In the genomic region with DNA sequence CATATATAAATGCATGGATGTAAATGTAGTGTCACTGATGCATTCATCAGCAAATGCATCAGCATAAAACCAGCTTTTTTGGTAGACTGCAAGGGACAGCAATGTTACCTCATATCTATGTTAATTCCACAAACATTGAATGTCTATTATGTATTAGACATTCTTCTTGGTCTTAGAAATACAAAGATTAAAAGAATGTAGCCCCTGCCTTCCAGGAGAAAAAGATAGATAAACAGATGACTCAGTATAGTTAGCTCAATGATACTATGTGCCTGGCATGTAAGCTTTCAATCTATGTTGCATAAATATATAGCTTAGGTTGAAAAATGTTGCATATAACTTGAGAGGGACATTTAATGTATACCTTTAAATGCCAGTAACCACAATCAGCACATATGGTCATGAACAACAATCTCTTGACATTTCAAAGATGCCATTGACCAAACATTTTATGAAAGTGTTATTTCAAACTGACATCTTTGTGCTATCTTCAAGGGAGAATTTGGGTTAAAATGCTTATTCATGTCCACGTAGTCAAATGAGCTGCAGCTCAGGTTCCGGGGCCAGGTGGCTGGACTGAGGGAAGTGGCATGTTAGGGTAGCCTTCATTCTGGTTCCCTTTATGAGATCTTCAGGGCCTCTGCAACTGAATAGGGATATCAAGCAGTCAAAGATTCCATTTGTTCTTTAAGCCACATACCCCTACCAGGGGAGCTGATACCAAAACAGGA, we compare ENCODE assay signal across 22 cellular contexts. TPM values are rescaled to one million over a fixed set of nuclear protein-coding genes. Genes with fewer than 3 reads are reported as not detected.
DNase-seq lines count a peak whose midpoint lies in the region; ATAC-seq and TF ChIP-seq lines count a peak whose summit lies in the region.
"Had no signal": no experiment of that assay in that cellular context is flagged by ENCODE, and none has a peak within 500 bp of the region (broad histone marks: within the 10 kb centered on the region; RNA-seq: fewer than 3 reads in every experiment).

No MANE protein-coding gene starts in this region.

- DNase-seq in AG08396 (ENCODE audit: low spot score) (peak; percentile 28), PC-3 (peak; percentile 77), caudate nucleus (lab: John Stamatoyannopoulos, UW) (no peak), iris pigment epithelial cell (ENCODE audit: low read depth) (peak; percentile 86), NCI-H510A (lab: John Stamatoyannopoulos, UW) (no peak), NOMO-1 treated with dmso at 0.1 percent for 144 hours (lab: John Stamatoyannopoulos, UW; ENCODE audit: unreplicated experiment) (no peak)
- DNase-seq in effector memory CD4-positive, alpha-beta T cell, result no peak
- DNase-seq in activated naive CD8-positive, alpha-beta T cell treated with anti-CD3 and anti-CD28 coated beads, Interleukin-2, amount 50 U/mL, for 24 hours, result no peak
- DNase-seq: activated CD4-positive, CD25-positive, alpha-beta regulatory T cell treated with anti-CD3 and anti-CD28 coated beads, Interleukin-2, amount 50 U/mL, for 72 hours; activated gamma-delta T cell; COR-L47; midbrain; NCI-H1092 treated with DMSO at 0.1 percent for 48 hours; NCI-H526 treated with DMSO at 0.1 percent for 48 hours; stimulated activated naive CD8-positive, alpha-beta T cell treated with anti-CD3 and anti-CD28 coated beads, Interleukin-15, amount 100 ng/mL, for 72 hours; T-helper 9 cell had no signal

- CTCF ChIA-PET in PC-3 (lab: Charles Lee), result interaction anchor here (1.2 kb wide), 1 partner anchor 44 kb away, joined by 3 read pairs; no protein-coding TSS in a partner anchor

- no TSS peak for BruUV-seq in PC-3 (replicated peaks; lab: Mats Ljungman, UMichigan)

- H3K4me3 Mint-ChIP-seq in activated naive CD8-positive, alpha-beta T cell treated with anti-CD3 and anti-CD28 coated beads, Interleukin-2, amount 50 U/mL, for 24 hours, result no peak overlapping the region
- H3K4me3 Mint-ChIP-seq: stimulated activated naive CD8-positive, alpha-beta T cell treated with anti-CD3 and anti-CD28 coated beads, Interleukin-15, amount 100 ng/mL, for 72 hours had no signal

- peaks cover 40% of the 10 kb centered on the region for H3K4me1 ChIP-seq in PC-3 (ENCODE audit: insufficient read depth, low read length)
- H3K4me1 ChIP-seq in effector memory CD4-positive, alpha-beta T cell (ENCODE audit: control insufficient read depth, insufficient read depth, low read length, poor library complexity, severe bottlenecking), result no peaks in the 10 kb centered on the region
- H3K4me1 ChIP-seq: esophagus muscularis mucosa had no signal

- no peaks in the 10 kb centered on the region for H3K9me3 ChIP-seq in PC-3 (ENCODE audit: low read length)
- no peaks in the 10 kb centered on the region for H3K9me3 ChIP-seq in effector memory CD4-positive, alpha-beta T cell (ENCODE audit: control insufficient read depth, low read length)
- H3K9me3 ChIP-seq: esophagus muscularis mucosa had no signal

- no peak overlapping the region for H3K9ac ChIP-seq in PC-3 (ENCODE audit: low read length)

- ATAC-seq in PC-3, result peak; percentile 76
- ATAC-seq in activated naive CD8-positive, alpha-beta T cell treated with anti-CD3 and anti-CD28 coated beads, Interleukin-2, amount 50 U/mL, for 24 hours, result no peak
- ATAC-seq: stimulated activated naive CD8-positive, alpha-beta T cell treated with anti-CD3 and anti-CD28 coated beads, Interleukin-15, amount 100 ng/mL, for 72 hours had no signal

- H3K4me3 ChIP-seq in PC-3 (ENCODE audit: low read length), result peak overlapping the region; percentile 20; the same call in 1 of the 2 replicates
- no peak overlapping the region for H3K4me3 ChIP-seq in effector memory CD4-positive, alpha-beta T cell (ENCODE audit: insufficient read depth, low read depth, low read length, poor library complexity, severe bottlenecking)
- H3K4me3 ChIP-seq: esophagus muscularis mucosa had no signal

- H3K27ac ChIP-seq in PC-3 (ENCODE audit: low read length), result peak overlapping the region; percentile 67
- H3K27ac ChIP-seq in caudate nucleus (ENCODE audit: low read depth, low read length), result peak overlapping the region; percentile 77
- H3K27ac ChIP-seq in effector memory CD4-positive, alpha-beta T cell (ENCODE audit: insufficient read depth, low read length, poor library complexity, severe bottlenecking), result no peak overlapping the region
- H3K27ac ChIP-seq: esophagus muscularis mucosa had no signal

- peak overlapping the region; percentile 17; the same call in 1 of the 2 replicates for H2AFZ ChIP-seq in PC-3 (ENCODE audit: low read length)

- H3K4me2 ChIP-seq in PC-3 (ENCODE audit: low read length), result peak overlapping the region; percentile 65

- POLR2A ChIA-PET in PC-3 (lab: Charles Lee; ENCODE audit: unreplicated experiment), result no interaction called here

- H3K27me3 Mint-ChIP-seq in activated naive CD8-positive, alpha-beta T cell treated with anti-CD3 and anti-CD28 coated beads, Interleukin-2, amount 50 U/mL, for 24 hours, result peaks cover 24% of the 10 kb centered on the region

- no peak overlapping the region for H3K27ac Mint-ChIP-seq in activated naive CD8-positive, alpha-beta T cell treated with anti-CD3 and anti-CD28 coated beads, Interleukin-2, amount 50 U/mL, for 24 hours
- H3K27ac Mint-ChIP-seq: stimulated activated naive CD8-positive, alpha-beta T cell treated with anti-CD3 and anti-CD28 coated beads, Interleukin-15, amount 100 ng/mL, for 72 hours had no signal

- H3K79me2 ChIP-seq in PC-3 (ENCODE audit: low read length), result no peaks in the 10 kb centered on the region

- H3F3A ChIP-seq in PC-3 (ENCODE audit: low read length, unreplicated experiment), result peaks cover 9% of the 10 kb centered on the region

- no peaks in the 10 kb centered on the region for H3K36me3 ChIP-seq in PC-3 (ENCODE audit: low read depth, low read length)
- H3K36me3 ChIP-seq in effector memory CD4-positive, alpha-beta T cell (ENCODE audit: control insufficient read depth, insufficient read depth, low read length), result no peaks in the 10 kb centered on the region
- H3K36me3 ChIP-seq: esophagus muscularis mucosa had no signal

- intact Hi-C loops in PC-3 (cut with micrococcal nuclease), result loop anchor here (1.0 kb wide), 1 partner anchor 36 kb away; no protein-coding TSS in a partner anchor

- H3K36me3 Mint-ChIP-seq in activated naive CD8-positive, alpha-beta T cell treated with anti-CD3 and anti-CD28 coated beads, Interleukin-2, amount 50 U/mL, for 24 hours (ENCODE audit: low read depth), result no peaks in the 10 kb centered on the region

- H3K27me3 ChIP-seq in PC-3 (ENCODE audit: low read length), result no peaks in the 10 kb centered on the region
- H3K27me3 ChIP-seq in effector memory CD4-positive, alpha-beta T cell (replicated peaks; ENCODE audit: control insufficient read depth, insufficient read depth, low read length, poor library complexity, severe bottlenecking), result peaks cover 4% of the 10 kb centered on the region
- H3K27me3 ChIP-seq: esophagus muscularis mucosa had no signal

- no peak for TF ChIP-seq CTCF in PC-3 (conservative IDR thresholded peaks at IDR 0.05; ENCODE audit: low read depth, low read length)

- H3K9me3 Mint-ChIP-seq in activated naive CD8-positive, alpha-beta T cell treated with anti-CD3 and anti-CD28 coated beads, Interleukin-2, amount 50 U/mL, for 24 hours, result no peaks in the 10 kb centered on the region
- H3K9me3 Mint-ChIP-seq: stimulated activated naive CD8-positive, alpha-beta T cell treated with anti-CD3 and anti-CD28 coated beads, Interleukin-15, amount 100 ng/mL, for 72 hours had no signal

- no peaks in the 10 kb centered on the region for H4K20me1 ChIP-seq in PC-3 (ENCODE audit: low read length)

- H3K4me1 Mint-ChIP-seq in activated naive CD8-positive, alpha-beta T cell treated with anti-CD3 and anti-CD28 coated beads, Interleukin-2, amount 50 U/mL, for 24 hours, result peaks cover 10% of the 10 kb centered on the region
- H3K4me1 Mint-ChIP-seq: stimulated activated naive CD8-positive, alpha-beta T cell treated with anti-CD3 and anti-CD28 coated beads, Interleukin-15, amount 100 ng/mL, for 72 hours had no signal

- no peaks in the 10 kb centered on the region for H3K9me2 ChIP-seq in PC-3 (replicated peaks; ENCODE audit: low read length)

RNA-seq across cellular contexts. Expression of gene GCG, which starts 45.2 kb away (rescaled TPM):
- not detected in 2 replicates for total RNA-seq in PC-3 (2014; rRNA removed)
- total RNA-seq: A673, esophagus muscularis mucosa, OCI-LY7, renal cortical epithelial cell, SK-MEL-5, urinary bladder had no signal

RNA-seq across cellular contexts. Expression of gene FAP, which starts 46.0 kb away (rescaled TPM):
- not detected in 2 replicates for total RNA-seq in PC-3 (2014; rRNA removed)
- total RNA-seq: OCI-LY7 had no signal

Comparison
In these comparisons a context has a peak if more than half of its experiments do, and no peak if none do; other contexts are left out.
1. DNase-seq: peak in AG08396 (single experiment), PC-3 (single experiment) and iris pigment epithelial cell (single experiment); none in caudate nucleus (0 of 61), effector memory CD4-positive, alpha-beta T cell (0 of 3), NCI-H510A (single experiment), NOMO-1 treated with dmso at 0.1 percent for 144 hours (single experiment) and activated naive CD8-positive, alpha-beta T cell treated with anti-CD3 and anti-CD28 coated beads, Interleukin-2, amount 50 U/mL, for 24 hours (single experiment).